21 cellular contexts compared by ENCODE assay signal in the genomic region with DNA sequence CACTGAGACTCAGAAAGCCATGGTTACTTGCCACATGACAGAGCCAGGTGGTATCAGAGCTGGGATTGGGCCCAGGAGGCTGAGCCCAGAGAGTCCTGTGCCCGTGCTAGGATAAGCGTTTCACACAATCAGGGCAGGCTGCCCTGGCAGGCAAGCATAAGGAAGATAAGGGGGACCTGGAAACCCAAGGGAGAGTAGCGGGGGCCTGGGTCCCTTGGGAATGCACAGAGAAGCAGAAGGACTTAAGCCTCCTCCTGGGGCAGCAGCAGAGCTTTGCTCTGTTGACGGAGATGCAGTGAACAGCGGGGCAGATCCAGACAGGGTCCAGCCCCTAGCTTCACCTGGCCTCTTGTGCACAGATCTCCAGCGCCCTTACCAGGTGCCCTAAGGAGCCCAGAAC. TPM values are rescaled to one million over a fixed set of nuclear protein-coding genes. Genes with fewer than 3 reads are reported as not detected.
DNase-seq lines count a peak whose midpoint lies in the region; ATAC-seq and TF ChIP-seq lines count a peak whose summit lies in the region.
"Had no signal": no experiment of that assay in that cellular context is flagged by ENCODE, and none has a peak within 500 bp of the region (broad histone marks: within the 10 kb centered on the region; RNA-seq: fewer than 3 reads in every experiment).

No MANE protein-coding gene starts in this region.

- no peak overlapping the region for H3K27ac ChIP-seq in right cardiac atrium (ENCODE audit: low read length)
- no peak overlapping the region for H3K27ac ChIP-seq in spleen
- H3K27ac ChIP-seq: KMS-11, SJSA1 had no signal

- WGBS in right cardiac atrium = 77% methylated on average over 6 of the region's 6 CpGs
- WGBS in spleen, 5 donors = 80 to 97% (median 89%) methylated on average over 6 of the region's 6 CpGs

- H3K36me3 Mint-ChIP-seq in Caco-2 (ENCODE audit: insufficient read depth, unreplicated experiment) = peaks cover 98% of the 10 kb centered on the region
- peaks cover 50% of the 10 kb centered on the region for H3K36me3 Mint-ChIP-seq in chondrocyte (ENCODE audit: low read depth)
- peaks cover 9% of the 10 kb centered on the region for H3K36me3 Mint-ChIP-seq in natural killer cell treated with Interleukin-12 subunit alpha and Interleukin-12 subunit beta and Interleukin-15 and Interleukin-18, amount 100 ng/mL, for 72 hours

- BruUV-seq in Caco-2 (replicated peaks; lab: Mats Ljungman, UMichigan) = no TSS peak

- CTCF ChIA-PET in Caco-2 (lab: Charles Lee) = interaction anchor here (2.0 kb wide), 1 partner anchor 34 kb away, joined by 7 read pairs; no protein-coding TSS in a partner anchor

- H3K27me3 Mint-ChIP-seq in Caco-2 (ENCODE audit: insufficient read depth, unreplicated experiment) (no peaks in the 10 kb centered on the region), chondrocyte (ENCODE audit: low read depth) (no peaks in the 10 kb centered on the region)
- no peaks in the 10 kb centered on the region for H3K27me3 Mint-ChIP-seq in natural killer cell treated with Interleukin-12 subunit alpha and Interleukin-12 subunit beta and Interleukin-15 and Interleukin-18, amount 100 ng/mL, for 72 hours
- H3K27me3 Mint-ChIP-seq: B cell; CD4-positive, alpha-beta memory T cell had no signal

- H3K36me3 ChIP-seq in Caco-2 (ENCODE audit: control insufficient read depth, insufficient read depth, low read length) (peaks cover 6% of the 10 kb centered on the region), spleen (peaks cover 0 to 90% (median 62%) of the 10 kb centered on the region in 6 donors)

- POLR2A ChIA-PET in Caco-2 (lab: Charles Lee) = no interaction called here

- H3K4me1 Mint-ChIP-seq in Caco-2 (ENCODE audit: low read depth, unreplicated experiment) (peaks cover 19% of the 10 kb centered on the region), chondrocyte (ENCODE audit: low read depth) (peaks cover 15% of the 10 kb centered on the region)
- H3K4me1 Mint-ChIP-seq in natural killer cell treated with Interleukin-12 subunit alpha and Interleukin-12 subunit beta and Interleukin-15 and Interleukin-18, amount 100 ng/mL, for 72 hours (ENCODE audit: low read depth in 2 of 2) = peaks cover 0 to 11% of the 10 kb centered on the region in 2 donors
- H3K4me1 Mint-ChIP-seq: B cell, GM23338 had no signal

- no peak for TF ChIP-seq POLR2A in spleen (IDR thresholded peaks at IDR 0.05)

- H3K9me3 Mint-ChIP-seq in Caco-2 (ENCODE audit: unreplicated experiment) = no peaks in the 10 kb centered on the region
- no peaks in the 10 kb centered on the region for H3K9me3 Mint-ChIP-seq in chondrocyte (ENCODE audit: low read depth)
- no peaks in the 10 kb centered on the region for H3K9me3 Mint-ChIP-seq in natural killer cell treated with Interleukin-12 subunit alpha and Interleukin-12 subunit beta and Interleukin-15 and Interleukin-18, amount 100 ng/mL, for 72 hours
- H3K9me3 Mint-ChIP-seq: CD4-positive, alpha-beta memory T cell; GM23338 had no signal

- ATAC-seq in Right ventricle myocardium superior (ENCODE audit: poor library complexity) (peak; percentile 75), right cardiac atrium (no peak)
- no peak for ATAC-seq in natural killer cell treated with Interleukin-12 subunit alpha and Interleukin-12 subunit beta and Interleukin-15 and Interleukin-18, amount 100 ng/mL, for 72 hours
- ATAC-seq: GM12878, GM23338, HCT116 had no signal

- no peaks in the 10 kb centered on the region for H3K4me1 ChIP-seq in right cardiac atrium (ENCODE audit: control insufficient read depth, insufficient read depth, low read length)
- no peaks in the 10 kb centered on the region; the same call in 1 of the 2 replicates for H3K4me1 ChIP-seq in Caco-2
- peaks cover 0 to 8% (median 0%) of the 10 kb centered on the region in 6 donors for H3K4me1 ChIP-seq in spleen
- H3K4me1 ChIP-seq: SJSA1 had no signal

- H3K4me3 Mint-ChIP-seq in Caco-2 (ENCODE audit: unreplicated experiment) (no peak overlapping the region), chondrocyte (ENCODE audit: unreplicated experiment) (no peak overlapping the region)
- no peak overlapping the region for H3K4me3 Mint-ChIP-seq in natural killer cell treated with Interleukin-12 subunit alpha and Interleukin-12 subunit beta and Interleukin-15 and Interleukin-18, amount 100 ng/mL, for 72 hours
- H3K4me3 Mint-ChIP-seq: B cell; CD4-positive, alpha-beta memory T cell; GM23338 had no signal

- no peak overlapping the region for H3K4me3 ChIP-seq in right cardiac atrium (ENCODE audit: low read length)
- no peak overlapping the region for H3K4me3 ChIP-seq in Caco-2 (ENCODE audit: low read depth, low read length)
- no peak overlapping the region for H3K4me3 ChIP-seq in spleen
- H3K4me3 ChIP-seq: GM12878, GM23338, SJSA1 had no signal

- DNase-seq in Right ventricle myocardium superior = no peak
- no peak for DNase-seq in right cardiac atrium
- no peak for DNase-seq in Caco-2
- DNase-seq in chondrocyte (ENCODE audit: low spot score) = no peak
- peak; percentile 42 for DNase-seq in spleen
- DNase-seq in NCI-H2081 (lab: John Stamatoyannopoulos, UW) = no peak
- DNase-seq in mesenteric fat pad (ENCODE audit: low spot score) = no peak
- no peak for DNase-seq in natural killer cell treated with Interleukin-12 subunit alpha and Interleukin-12 subunit beta and Interleukin-15 and Interleukin-18, amount 100 ng/mL, for 72 hours (ENCODE audit: low spot score)
- DNase-seq: CD4-positive, alpha-beta memory T cell; DMS 273 treated with DMSO at 0.1 percent for 48 hours; GDM1; NCI-H1092; NCI-H146; NCI-H345; NCI-H526 had no signal

- TF ChIP-seq CTCF in Caco-2 (IDR thresholded peaks at IDR 0.05; ENCODE audit: insufficient read depth in 1 of 2, low read depth in 1 of 2, low read length in 1 of 2, severe bottlenecking in 1 of 2, unreplicated experiment in 1 of 2) (no peak), chondrocyte (IDR thresholded peaks at IDR 0.05) (no peak), spleen (IDR thresholded peaks at IDR 0.05 in 8 of 11, conservative IDR thresholded peaks at IDR 0.05 in 3 of 11) (no peak)

- H3K9me3 ChIP-seq in right cardiac atrium (ENCODE audit: control insufficient read depth, low read length) = no peaks in the 10 kb centered on the region
- no peaks in the 10 kb centered on the region for H3K9me3 ChIP-seq in Caco-2
- no peaks in the 10 kb centered on the region for H3K9me3 ChIP-seq in spleen
- H3K9me3 ChIP-seq: SJSA1 had no signal

- H3K27me3 ChIP-seq in right cardiac atrium (ENCODE audit: control insufficient read depth, insufficient read depth) (no peaks in the 10 kb centered on the region), Caco-2 (replicated peaks; ENCODE audit: control insufficient read depth, insufficient read depth, low read length) (no peaks in the 10 kb centered on the region), spleen (replicated peaks in 1 of 7) (no peaks in the 10 kb centered on the region)
- H3K27me3 ChIP-seq: SJSA1 had no signal

- intact Hi-C loops in Right ventricle myocardium superior (cut with DNase I) (no loop called here), right cardiac atrium (cut with DNase I) (no loop called here), Caco-2 (cut with micrococcal nuclease; ENCODE audit: unreplicated experiment) (no loop called here), spleen (cut with DNase I; ENCODE audit: low total_unique reads) (no loop called here)

- peak overlapping the region; percentile 73 for H3K27ac Mint-ChIP-seq in Caco-2 (ENCODE audit: unreplicated experiment)
- peak overlapping the region; percentile 45 for H3K27ac Mint-ChIP-seq in chondrocyte (ENCODE audit: unreplicated experiment)
- no peak overlapping the region for H3K27ac Mint-ChIP-seq in natural killer cell treated with Interleukin-12 subunit alpha and Interleukin-12 subunit beta and Interleukin-15 and Interleukin-18, amount 100 ng/mL, for 72 hours
- H3K27ac Mint-ChIP-seq: B cell, GM23338 had no signal

RNA-seq across cellular contexts. Expression of a gene that starts 8.7 kb away (rescaled TPM):
- total RNA-seq in Right ventricle myocardium superior = 0.67 TPM
- 1 to 10 TPM in 1 of 4 donors, under 1 TPM in 3; 0.49 to 2.1 (median 0.66) TPM for total RNA-seq in right cardiac atrium
- 1.0 TPM for polyA plus RNA-seq in right cardiac atrium
- 113 and 132 TPM in 2 replicates for total RNA-seq in Caco-2 (2022)
- 7.0 to 141 TPM (median 137 TPM) in 3 replicates for total RNA-seq in chondrocyte
- total RNA-seq in spleen = 10 to 100 TPM in 4 of 7 donors, 1 to 10 TPM in 3; 8.3 to 25.7 (median 12.0) TPM
- 10 to 100 TPM in 2 of 3 donors, 1 to 10 TPM in 1; 5.7 to 11.7 (median 11.6) TPM for polyA plus RNA-seq in spleen
- 9.4 TPM for total RNA-seq in mesenteric fat pad
- total RNA-seq in natural killer cell treated with Interleukin-12 subunit alpha and Interleukin-12 subunit beta and Interleukin-15 and Interleukin-18, amount 100 ng/mL, for 72 hours = 10 to 100 TPM; 18.0 to 21.6 TPM

RNA-seq across cellular contexts. Expression of a gene that starts 18.9 kb away (rescaled TPM):
- total RNA-seq in Right ventricle myocardium superior (44.2 TPM), right cardiac atrium (10 to 100 TPM; 42.1 to 52.4 (median 45.9) TPM), Caco-2 (2022) (103 and 111 TPM in 2 replicates), chondrocyte (84.1 to 95.5 TPM (median 94.3 TPM) in 3 replicates), spleen (100 to 1,000 TPM in 4 of 7 donors, 10 to 100 TPM in 3; 90.2 to 124 (median 105) TPM), mesenteric fat pad (60.1 TPM)
- polyA plus RNA-seq in right cardiac atrium (48.0 TPM), spleen (100 to 1,000 TPM in 1 of 3 donors, 10 to 100 TPM in 2; 78.6 to 152 (median 98.9) TPM)
- total RNA-seq in natural killer cell treated with Interleukin-12 subunit alpha and Interleukin-12 subunit beta and Interleukin-15 and Interleukin-18, amount 100 ng/mL, for 72 hours = 100 to 1,000 TPM; 157 to 159 TPM

RNA-seq across cellular contexts. Expression of a gene that starts 42.3 kb away (rescaled TPM):
- total RNA-seq in Right ventricle myocardium superior (14.5 TPM), right cardiac atrium (10 to 100 TPM; 24.5 to 30.9 (median 24.8) TPM), Caco-2 (2022) (24.6 and 27.5 TPM in 2 replicates), chondrocyte (72.1 to 77.1 TPM (median 73.2 TPM) in 3 replicates), spleen (10 to 100 TPM; 10.9 to 26.3 (median 18.2) TPM), mesenteric fat pad (21.3 TPM)
- polyA plus RNA-seq in right cardiac atrium (26.6 TPM), spleen (10 to 100 TPM; 10.5 to 13.4 (median 12.8) TPM)
- 1 to 10 TPM; 3.6 to 5.5 TPM for total RNA-seq in natural killer cell treated with Interleukin-12 subunit alpha and Interleukin-12 subunit beta and Interleukin-15 and Interleukin-18, amount 100 ng/mL, for 72 hours

Comparison
In these comparisons a context has a peak if more than half of its experiments do, and no peak if none do; other contexts are left out.
1. H3K27ac Mint-ChIP-seq: peak in Caco-2 (single experiment) and chondrocyte (single experiment); none in natural killer cell treated with Interleukin-12 subunit alpha and Interleukin-12 subunit beta and Interleukin-15 and Interleukin-18, amount 100 ng/mL, for 72 hours (0 of 2).